1 cellular context compared by ENCODE assay signal in the genomic region with DNA sequence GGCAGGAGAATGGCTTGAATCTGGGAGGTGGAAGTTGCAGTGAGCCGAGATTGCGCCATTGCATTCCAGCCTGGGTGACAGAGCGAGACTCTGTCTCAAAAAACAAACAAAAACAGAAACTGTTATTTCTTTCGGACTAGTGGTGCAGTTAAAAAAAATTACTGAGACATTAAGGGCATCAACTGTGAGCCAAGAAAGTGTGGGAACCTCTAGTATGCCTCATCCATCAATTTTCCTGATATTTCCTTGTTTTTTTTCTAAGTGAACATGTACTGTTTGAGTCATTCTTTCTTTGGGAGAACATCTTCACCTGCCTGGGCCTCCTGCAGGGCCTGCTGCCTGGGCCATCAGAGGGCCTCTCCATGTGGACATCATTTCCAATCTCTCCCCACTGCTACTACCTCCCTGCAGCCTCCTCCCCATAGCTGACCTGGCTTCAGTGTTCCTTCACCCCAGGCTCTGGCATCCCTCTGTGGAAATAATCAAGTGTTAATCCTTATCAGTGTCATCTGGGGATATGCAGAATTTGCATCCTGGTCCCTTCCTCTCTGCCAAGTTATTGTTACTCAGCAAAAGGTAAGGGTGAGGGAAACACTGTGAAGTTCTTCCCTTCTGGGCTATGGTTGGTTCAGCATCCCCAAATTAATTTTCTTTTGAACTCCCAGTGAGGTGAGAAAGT.
TF ChIP-seq lines count a peak whose summit lies in the region.

No MANE protein-coding gene starts in this region.

TF ChIP-seq in GM23338, 12 proteins besides CTCF, POLR2A, EP300 and RAD21 (continued from another document):
- TF ChIP-seq STAT1 (IDR thresholded peaks at IDR 0.05; ENCODE audit: unreplicated experiment) (no peak), NANOG (IDR thresholded peaks at IDR 0.05; ENCODE audit: borderline replicate concordance) (no peak), EZH2phosphoT487 (IDR thresholded peaks at IDR 0.05; ENCODE audit: unreplicated experiment) (no peak)
